ENCODE assay signal across 33 cellular contexts in genomic region chr9:105678781-105679180, GRCh38. TPM values are rescaled to one million over a fixed set of nuclear protein-coding genes. Genes with fewer than 3 reads are reported as not detected.
"Had no signal": no experiment of that assay in that cellular context is flagged by ENCODE, and none has a peak within 500 bp of the region (broad histone marks: within the 10 kb centered on the region; RNA-seq: fewer than 3 reads in every experiment).

No MANE protein-coding gene starts in this region.

- H3K4me3 Mint-ChIP-seq: mesothelial cell of epicardium; naive B cell; natural killer cell; neural crest cell; stimulated activated naive B cell treated with anti-CD40 and anti-IgM and Interleukin-4, amounts not matched to agents 10 μg/mL and 1 μg/mL and 100 μg/mL, for 72 hours had no signal

- H3K36me3 Mint-ChIP-seq: mesothelial cell of epicardium, naive B cell, natural killer cell had no signal

- H3K27ac ChIP-seq: heart right ventricle, hepatocyte, left ventricle myocardium inferior, neutrophil, parathyroid adenoma, psoas muscle, right atrium auricular region, skin epidermis, stomach, testis, thyroid gland, transverse colon, upper lobe of left lung, vagina had no signal

- H3K4me2 ChIP-seq: hepatocyte had no signal

- H3K9me3 Mint-ChIP-seq: mesothelial cell of epicardium; natural killer cell; neural crest cell; stimulated activated naive B cell treated with anti-CD40 and anti-IgM and Interleukin-4, amounts not matched to agents 10 μg/mL and 1 μg/mL and 100 μg/mL, for 72 hours had no signal

- H3K27me3 ChIP-seq: heart right ventricle, hepatocyte, neutrophil, right atrium auricular region, stomach, testis, thyroid gland, transverse colon, upper lobe of left lung, vagina had no signal

- H3K79me2 ChIP-seq: hepatocyte, parathyroid adenoma had no signal

- H3K9me3 ChIP-seq: heart right ventricle, left ventricle myocardium inferior, neutrophil, psoas muscle, right atrium auricular region, stomach, testis, thyroid gland, transverse colon, upper lobe of left lung, vagina had no signal

- H3K4me1 Mint-ChIP-seq: natural killer cell had no signal

- H3K27me3 Mint-ChIP-seq: stimulated activated naive B cell treated with anti-CD40 and anti-IgM and Interleukin-4, amounts not matched to agents 10 μg/mL and 1 μg/mL and 100 μg/mL, for 72 hours had no signal

- DNase-seq: heart right ventricle; left ventricle myocardium inferior; naive B cell; natural killer cell; occipital lobe; psoas muscle; stimulated activated CD4-positive, alpha-beta T cell treated with anti-CD3 and anti-CD28 coated beads, Interleukin-12 subunit alpha, Interleukin-12 subunit beta, amount 100 ng/mL, for 4 hours; stimulated activated CD4-positive, alpha-beta T cell treated with anti-CD3 and anti-CD28 coated beads, Interleukin-15, amount 100 ng/mL, for 24 hours; stimulated activated CD4-positive, alpha-beta T cell treated with anti-CD3 and anti-CD28 coated beads, Interleukin-2, amount 100 ng/mL, for 24 hours; stimulated activated CD4-positive, alpha-beta T cell treated with anti-CD3 and anti-CD28 coated beads, Interleukin-4, amount 100 ng/mL, for 1 hour; stimulated activated naive B cell treated with anti-CD40 and anti-IgM and Interleukin-4, amounts not matched to agents 10 μg/mL and 1 μg/mL and 100 μg/mL, for 72 hours; stimulated activated naive CD8-positive, alpha-beta T cell treated with anti-CD3 and anti-CD28 coated beads, Interleukin-15, Interleukin-2, amounts not matched to agents 100 U/mL and 50 U/mL, for 24 hours; stomach; testis; thyroid gland; transverse colon; upper lobe of left lung had no signal

- H2AFZ ChIP-seq: hepatocyte, parathyroid adenoma had no signal

- ATAC-seq: heart right ventricle; natural killer cell; sciatic nerve; stimulated activated naive B cell treated with anti-CD40 and anti-IgM and Interleukin-4, amounts not matched to agents 10 μg/mL and 1 μg/mL and 100 μg/mL, for 72 hours; stimulated activated naive CD8-positive, alpha-beta T cell treated with anti-CD3 and anti-CD28 coated beads, Interleukin-15, Interleukin-2, amounts not matched to agents 100 U/mL and 50 U/mL, for 24 hours had no signal

- H3K4me3 ChIP-seq: heart right ventricle, hepatocyte, left ventricle myocardium inferior, lung, psoas muscle, right atrium auricular region, skin epidermis, stomach, testis, thyroid gland, transverse colon, upper lobe of left lung, vagina had no signal

- H3K27ac Mint-ChIP-seq: mesothelial cell of epicardium; naive B cell; natural killer cell; stimulated activated naive B cell treated with anti-CD40 and anti-IgM and Interleukin-4, amounts not matched to agents 10 μg/mL and 1 μg/mL and 100 μg/mL, for 72 hours had no signal

- FAIRE-seq: keratinocyte had no signal

- H3K36me3 ChIP-seq: heart right ventricle, left ventricle myocardium inferior, neutrophil, right atrium auricular region, stomach, thyroid gland, transverse colon, upper lobe of left lung, vagina had no signal

- H3K4me1 ChIP-seq: heart right ventricle, parathyroid adenoma, right atrium auricular region, stomach, testis, thyroid gland, upper lobe of left lung, vagina had no signal

- H3K9ac ChIP-seq: parathyroid adenoma had no signal

RNA-seq across cellular contexts. Expression of gene TAL2, which starts 16.5 kb away (rescaled TPM):
- total RNA-seq: heart right ventricle, hepatocyte, left ventricle myocardium inferior, lower leg skin, lung, mononuclear cell, natural killer cell, osteocyte, posterior vena cava, right atrium auricular region, sciatic nerve, testis, thyroid gland, transverse colon, upper lobe of left lung, vagina had no signal
- polyA plus RNA-seq: hepatocyte, keratinocyte, stomach, urinary bladder had no signal
